In the genomic region with DNA sequence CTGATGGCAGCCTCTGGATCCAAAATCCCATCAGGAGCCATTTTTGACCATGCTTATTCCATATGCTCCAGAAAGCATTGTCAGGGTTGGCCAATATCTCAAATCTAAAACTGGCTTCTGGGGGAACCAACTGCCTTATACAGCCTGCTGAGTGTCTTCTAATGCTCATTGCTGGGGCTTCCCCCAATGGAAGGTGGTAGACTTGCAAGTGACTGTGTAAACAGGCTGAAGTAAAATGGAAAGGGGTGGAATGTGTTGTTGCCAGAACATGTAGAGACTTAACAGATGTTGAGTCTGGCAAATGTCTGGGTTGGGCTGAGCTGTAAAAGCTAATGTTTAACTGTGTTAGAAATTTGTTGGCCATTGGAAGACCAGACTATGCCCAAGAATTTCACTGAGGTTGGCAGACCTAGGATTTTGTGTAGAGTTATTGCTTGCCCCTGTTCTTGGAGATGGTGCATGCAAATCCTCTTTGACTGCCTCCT, we compare ENCODE assay signal across 18 cellular contexts. TPM values are rescaled to one million over a fixed set of nuclear protein-coding genes. Genes with fewer than 3 reads are reported as not detected.
A peak's percentile ranks its signal among the peaks of the same experiment; 100 is the strongest.
DNase-seq lines count a peak whose midpoint lies in the region; ATAC-seq and TF ChIP-seq lines count a peak whose summit lies in the region.
"Had no signal": no experiment of that assay in that cellular context is flagged by ENCODE, and none has a peak within 500 bp of the region (broad histone marks: within the 10 kb centered on the region; RNA-seq: fewer than 3 reads in every experiment).

No MANE protein-coding gene starts in this region.

- no peak overlapping the region for H3K27ac ChIP-seq in foreskin keratinocyte
- H3K27ac ChIP-seq: 22Rv1, BLaER1, C4-2B, GM23248 had no signal

- TF ChIP-seq CTCF in natural killer cell (IDR thresholded peaks at IDR 0.05) (no peak), foreskin keratinocyte (conservative IDR thresholded peaks at IDR 0.05) (no peak)

- no peak overlapping the region for H3K4me3 Mint-ChIP-seq in activated CD4-positive, alpha-beta T cell treated with anti-CD3 and anti-CD28 coated beads for 36 hours
- H3K4me3 Mint-ChIP-seq in activated CD4-positive, alpha-beta T cell treated with anti-CD3 and anti-CD28 coated beads, Interleukin-2, amount 10 ng/mL, durations not matched to agents 24 days and 14 days, result no peak overlapping the region
- no peak overlapping the region for H3K4me3 Mint-ChIP-seq in natural killer cell
- no peak overlapping the region for H3K4me3 Mint-ChIP-seq in natural killer cell treated with Interleukin-12 subunit alpha and Interleukin-12 subunit beta and Interleukin-15 and Interleukin-18, amount 100 ng/mL, for 72 hours
- H3K4me3 Mint-ChIP-seq in activated T-helper 2 cell treated with anti-CD3 and anti-CD28 coated beads, Interferon-gamma antibody, Interleukin-2, Interleukin-4, amounts not matched to agents 10 μg/mL and 5 μg/mL and 100 μg/mL, durations not matched to agents 14 hours and 24 hours and 36 hours (ENCODE audit: low read depth), result no peak overlapping the region
- H3K4me3 Mint-ChIP-seq: B cell; CD4-positive, CD25-positive, alpha-beta regulatory T cell; CD8-positive, alpha-beta T cell had no signal

- DNase-seq in activated CD4-positive, alpha-beta T cell treated with anti-CD3 and anti-CD28 coated beads for 36 hours, result no peak
- no peak for DNase-seq in activated CD4-positive, alpha-beta T cell treated with anti-CD3 and anti-CD28 coated beads, Interleukin-2, amount 10 ng/mL, durations not matched to agents 24 days and 14 days
- no peak for DNase-seq in natural killer cell
- DNase-seq in natural killer cell treated with Interleukin-12 subunit alpha and Interleukin-12 subunit beta and Interleukin-15 and Interleukin-18, amount 100 ng/mL, for 72 hours (ENCODE audit: low spot score), result no peak
- DNase-seq in foreskin keratinocyte, result peak; percentile 25 to 39
- no peak for DNase-seq in activated T-helper 2 cell treated with anti-CD3 and anti-CD28 coated beads, Interferon-gamma antibody, Interleukin-2, Interleukin-4, amounts not matched to agents 10 μg/mL and 5 μg/mL and 100 μg/mL, durations not matched to agents 14 hours and 24 hours and 36 hours (ENCODE audit: low spot score)
- DNase-seq: Caco-2; CD4-positive, CD25-positive, alpha-beta regulatory T cell; CD8-positive, alpha-beta T cell; DMS153; DND-41; GM23248; H7; HCEC 1CT had no signal

- H3K4me1 Mint-ChIP-seq in activated CD4-positive, alpha-beta T cell treated with anti-CD3 and anti-CD28 coated beads for 36 hours, result peaks cover 9% of the 10 kb centered on the region
- H3K4me1 Mint-ChIP-seq in activated CD4-positive, alpha-beta T cell treated with anti-CD3 and anti-CD28 coated beads, Interleukin-2, amount 10 ng/mL, durations not matched to agents 24 days and 14 days, result peaks cover 8% of the 10 kb centered on the region
- peaks cover 16 to 22% of the 10 kb centered on the region in 2 donors for H3K4me1 Mint-ChIP-seq in natural killer cell
- peaks cover 18 to 19% of the 10 kb centered on the region in 2 donors for H3K4me1 Mint-ChIP-seq in natural killer cell treated with Interleukin-12 subunit alpha and Interleukin-12 subunit beta and Interleukin-15 and Interleukin-18, amount 100 ng/mL, for 72 hours (ENCODE audit: low read depth in 2 of 2)
- H3K4me1 Mint-ChIP-seq in activated T-helper 2 cell treated with anti-CD3 and anti-CD28 coated beads, Interferon-gamma antibody, Interleukin-2, Interleukin-4, amounts not matched to agents 10 μg/mL and 5 μg/mL and 100 μg/mL, durations not matched to agents 14 hours and 24 hours and 36 hours (ENCODE audit: low read depth), result peaks cover 8% of the 10 kb centered on the region

- no peak overlapping the region for H3K27ac Mint-ChIP-seq in activated CD4-positive, alpha-beta T cell treated with anti-CD3 and anti-CD28 coated beads for 36 hours
- H3K27ac Mint-ChIP-seq in activated CD4-positive, alpha-beta T cell treated with anti-CD3 and anti-CD28 coated beads, Interleukin-2, amount 10 ng/mL, durations not matched to agents 24 days and 14 days, result no peak overlapping the region
- no peak overlapping the region for H3K27ac Mint-ChIP-seq in natural killer cell
- no peak overlapping the region for H3K27ac Mint-ChIP-seq in natural killer cell treated with Interleukin-12 subunit alpha and Interleukin-12 subunit beta and Interleukin-15 and Interleukin-18, amount 100 ng/mL, for 72 hours
- no peak overlapping the region for H3K27ac Mint-ChIP-seq in activated T-helper 2 cell treated with anti-CD3 and anti-CD28 coated beads, Interferon-gamma antibody, Interleukin-2, Interleukin-4, amounts not matched to agents 10 μg/mL and 5 μg/mL and 100 μg/mL, durations not matched to agents 14 hours and 24 hours and 36 hours
- H3K27ac Mint-ChIP-seq: B cell; CD4-positive, CD25-positive, alpha-beta regulatory T cell; CD8-positive, alpha-beta T cell had no signal

- CTCF ChIA-PET in activated CD4-positive, alpha-beta T cell treated with anti-CD3 and anti-CD28 coated beads for 36 hours (lab: Charles Lee), result interaction anchor here (0.8 kb wide), 1 partner anchor 393 kb away, joined by 3 read pairs; no protein-coding TSS in a partner anchor

- POLR2A ChIA-PET in activated CD4-positive, alpha-beta T cell treated with anti-CD3 and anti-CD28 coated beads for 36 hours (lab: Charles Lee), result no interaction called here

- H3K36me3 Mint-ChIP-seq in activated CD4-positive, alpha-beta T cell treated with anti-CD3 and anti-CD28 coated beads for 36 hours (ENCODE audit: low read depth), result no peaks in the 10 kb centered on the region
- no peaks in the 10 kb centered on the region for H3K36me3 Mint-ChIP-seq in activated CD4-positive, alpha-beta T cell treated with anti-CD3 and anti-CD28 coated beads, Interleukin-2, amount 10 ng/mL, durations not matched to agents 24 days and 14 days (ENCODE audit: low read depth)
- H3K36me3 Mint-ChIP-seq in natural killer cell, result no peaks in the 10 kb centered on the region
- no peaks in the 10 kb centered on the region for H3K36me3 Mint-ChIP-seq in natural killer cell treated with Interleukin-12 subunit alpha and Interleukin-12 subunit beta and Interleukin-15 and Interleukin-18, amount 100 ng/mL, for 72 hours
- no peaks in the 10 kb centered on the region for H3K36me3 Mint-ChIP-seq in activated T-helper 2 cell treated with anti-CD3 and anti-CD28 coated beads, Interferon-gamma antibody, Interleukin-2, Interleukin-4, amounts not matched to agents 10 μg/mL and 5 μg/mL and 100 μg/mL, durations not matched to agents 14 hours and 24 hours and 36 hours (ENCODE audit: low read depth)
- H3K36me3 Mint-ChIP-seq: CD4-positive, CD25-positive, alpha-beta regulatory T cell; CD8-positive, alpha-beta T cell had no signal

- H3K9me3 Mint-ChIP-seq in activated CD4-positive, alpha-beta T cell treated with anti-CD3 and anti-CD28 coated beads for 36 hours (ENCODE audit: low read depth), result peaks cover 7% of the 10 kb centered on the region
- H3K9me3 Mint-ChIP-seq in activated CD4-positive, alpha-beta T cell treated with anti-CD3 and anti-CD28 coated beads, Interleukin-2, amount 10 ng/mL, durations not matched to agents 24 days and 14 days, result peaks cover 12% of the 10 kb centered on the region
- H3K9me3 Mint-ChIP-seq in natural killer cell, result peaks cover 0 to 4% of the 10 kb centered on the region in 2 donors
- H3K9me3 Mint-ChIP-seq in natural killer cell treated with Interleukin-12 subunit alpha and Interleukin-12 subunit beta and Interleukin-15 and Interleukin-18, amount 100 ng/mL, for 72 hours, result peaks cover 7% of the 10 kb centered on the region
- H3K9me3 Mint-ChIP-seq in activated T-helper 2 cell treated with anti-CD3 and anti-CD28 coated beads, Interferon-gamma antibody, Interleukin-2, Interleukin-4, amounts not matched to agents 10 μg/mL and 5 μg/mL and 100 μg/mL, durations not matched to agents 14 hours and 24 hours and 36 hours, result no peaks in the 10 kb centered on the region

- intact Hi-C loops in activated CD4-positive, alpha-beta T cell treated with anti-CD3 and anti-CD28 coated beads for 36 hours (cut with DNase I, micrococcal nuclease), result no loop called here
- intact Hi-C loops in activated CD4-positive, alpha-beta T cell treated with anti-CD3 and anti-CD28 coated beads, Interleukin-2, amount 10 ng/mL, durations not matched to agents 24 days and 14 days (cut with micrococcal nuclease), result no loop called here
- intact Hi-C loops in natural killer cell (cut with micrococcal nuclease), result no loop called here
- intact Hi-C loops in activated T-helper 2 cell treated with anti-CD3 and anti-CD28 coated beads, Interferon-gamma antibody, Interleukin-2, Interleukin-4, amounts not matched to agents 10 μg/mL and 5 μg/mL and 100 μg/mL, durations not matched to agents 14 hours and 24 hours and 36 hours (cut with micrococcal nuclease), result no loop called here

- ATAC-seq in activated CD4-positive, alpha-beta T cell treated with anti-CD3 and anti-CD28 coated beads for 36 hours, result peak; percentile 61
- ATAC-seq in natural killer cell, result peak in 2 of 3 donors; percentile 24 to 25
- ATAC-seq in natural killer cell treated with Interleukin-12 subunit alpha and Interleukin-12 subunit beta and Interleukin-15 and Interleukin-18, amount 100 ng/mL, for 72 hours, result no peak
- no peak for ATAC-seq in foreskin keratinocyte
- ATAC-seq: CD8-positive, alpha-beta T cell had no signal

- H3K27me3 Mint-ChIP-seq in activated CD4-positive, alpha-beta T cell treated with anti-CD3 and anti-CD28 coated beads for 36 hours, result peaks cover 2% of the 10 kb centered on the region
- H3K27me3 Mint-ChIP-seq in activated CD4-positive, alpha-beta T cell treated with anti-CD3 and anti-CD28 coated beads, Interleukin-2, amount 10 ng/mL, durations not matched to agents 24 days and 14 days, result peaks cover 20% of the 10 kb centered on the region
- H3K27me3 Mint-ChIP-seq in natural killer cell (ENCODE audit: low read depth in 2 of 2), result peaks cover 14 to 29% of the 10 kb centered on the region in 2 donors
- peaks cover 13% of the 10 kb centered on the region in 2 donors for H3K27me3 Mint-ChIP-seq in natural killer cell treated with Interleukin-12 subunit alpha and Interleukin-12 subunit beta and Interleukin-15 and Interleukin-18, amount 100 ng/mL, for 72 hours
- peaks cover 16% of the 10 kb centered on the region for H3K27me3 Mint-ChIP-seq in activated T-helper 2 cell treated with anti-CD3 and anti-CD28 coated beads, Interferon-gamma antibody, Interleukin-2, Interleukin-4, amounts not matched to agents 10 μg/mL and 5 μg/mL and 100 μg/mL, durations not matched to agents 14 hours and 24 hours and 36 hours (ENCODE audit: low read depth)
- H3K27me3 Mint-ChIP-seq: CD4-positive, CD25-positive, alpha-beta regulatory T cell had no signal

- no peaks in the 10 kb centered on the region for H3K27me3 ChIP-seq in foreskin keratinocyte
- H3K27me3 ChIP-seq: BLaER1 had no signal

- H3K4me1 ChIP-seq in foreskin keratinocyte, result no peaks in the 10 kb centered on the region
- H3K4me1 ChIP-seq: BLaER1, Caco-2 had no signal

RNA-seq across cellular contexts. Expression of a gene that starts 22.7 kb away (rescaled TPM):
- 10 to 100 TPM; 15.1 to 15.4 TPM for total RNA-seq in activated CD4-positive, alpha-beta T cell treated with anti-CD3 and anti-CD28 coated beads for 36 hours
- total RNA-seq in activated CD4-positive, alpha-beta T cell treated with anti-CD3 and anti-CD28 coated beads, Interleukin-2, amount 10 ng/mL, durations not matched to agents 24 days and 14 days, result 14.0 and 14.4 TPM in 2 replicates
- 10 to 100 TPM in 2 of 3 donors, 1 to 10 TPM in 1; 8.9 to 12.5 (median 10.4) TPM for total RNA-seq in natural killer cell
- 10 to 100 TPM; 15.5 to 21.0 TPM for total RNA-seq in natural killer cell treated with Interleukin-12 subunit alpha and Interleukin-12 subunit beta and Interleukin-15 and Interleukin-18, amount 100 ng/mL, for 72 hours
- total RNA-seq in foreskin keratinocyte, result 15.4 and 16.3 TPM in 2 replicates
- 7.0 and 8.4 TPM in 2 replicates for polyA plus RNA-seq in foreskin keratinocyte
- 15.2 and 15.7 TPM in 2 replicates for total RNA-seq in activated T-helper 2 cell treated with anti-CD3 and anti-CD28 coated beads, Interferon-gamma antibody, Interleukin-2, Interleukin-4, amounts not matched to agents 10 μg/mL and 5 μg/mL and 100 μg/mL, durations not matched to agents 14 hours and 24 hours and 36 hours

Comparison
In these comparisons a context has a peak if more than half of its experiments do, and no peak if none do; other contexts are left out.
1. ATAC-seq: peak in activated CD4-positive, alpha-beta T cell treated with anti-CD3 and anti-CD28 coated beads for 36 hours (single experiment) and natural killer cell (2 of 3); none in natural killer cell treated with Interleukin-12 subunit alpha and Interleukin-12 subunit beta and Interleukin-15 and Interleukin-18, amount 100 ng/mL, for 72 hours (0 of 2) and foreskin keratinocyte (single experiment).
2. DNase-seq: peak in foreskin keratinocyte (2 of 2); none in activated CD4-positive, alpha-beta T cell treated with anti-CD3 and anti-CD28 coated beads for 36 hours (single experiment), activated CD4-positive, alpha-beta T cell treated with anti-CD3 and anti-CD28 coated beads, Interleukin-2, amount 10 ng/mL, durations not matched to agents 24 days and 14 days (single experiment), natural killer cell (single experiment), natural killer cell treated with Interleukin-12 subunit alpha and Interleukin-12 subunit beta and Interleukin-15 and Interleukin-18, amount 100 ng/mL, for 72 hours (single experiment) and activated T-helper 2 cell treated with anti-CD3 and anti-CD28 coated beads, Interferon-gamma antibody, Interleukin-2, Interleukin-4, amounts not matched to agents 10 μg/mL and 5 μg/mL and 100 μg/mL, durations not matched to agents 14 hours and 24 hours and 36 hours (single experiment).